ENCODE assay signal across 9 cellular contexts in genomic region chr6:27667651-27668441, GRCh38.
A peak's percentile ranks its signal among the peaks of the same experiment; 100 is the strongest.
DNase-seq lines count a peak whose midpoint lies in the region; ATAC-seq and TF ChIP-seq lines count a peak whose summit lies in the region.
"Had no signal": no experiment of that assay in that cellular context is flagged by ENCODE, and none has a peak within 500 bp of the region (broad histone marks: within the 10 kb centered on the region; RNA-seq: fewer than 3 reads in every experiment).

No MANE protein-coding gene starts in this region.

- H3K9ac ChIP-seq in MM.1S (ENCODE audit: low read length): no peak overlapping the region
- no peak overlapping the region for H3K9ac ChIP-seq in adipocyte (ENCODE audit: low read length)

- H3K9me2 ChIP-seq in MM.1S (replicated peaks; ENCODE audit: insufficient read depth, low read length): no peaks in the 10 kb centered on the region

- no peak for TF ChIP-seq POLR2A in lower leg skin (IDR thresholded peaks at IDR 0.05)

- intact Hi-C loops in lower leg skin (cut with DNase I; ENCODE audit: low total_unique reads): no loop called here

- WGBS in lower leg skin, 2 donors: 10% methylated on average over 22 of the region's 22 CpGs

- H3F3A ChIP-seq in MM.1S (ENCODE audit: insufficient read depth, low read length): peaks cover 11% of the 10 kb centered on the region; the same call in 1 of the 2 replicates

- H3K4me3 ChIP-seq in MM.1S (ENCODE audit: low read length): no peak overlapping the region
- peak overlapping the region; percentile 70 for H3K4me3 ChIP-seq in adipocyte (ENCODE audit: low read length)
- no peak overlapping the region for H3K4me3 ChIP-seq in lower leg skin (ENCODE audit: low read depth, poor library complexity, severe bottlenecking)

- H2AFZ ChIP-seq in MM.1S (ENCODE audit: low read length): no peak overlapping the region

- H3K9me3 ChIP-seq in MM.1S (replicated peaks; ENCODE audit: insufficient read depth, low read length) (no peaks in the 10 kb centered on the region), adipocyte (ENCODE audit: control insufficient read depth, low read length) (peaks cover 2% of the 10 kb centered on the region)

- no peaks in the 10 kb centered on the region for H3K79me2 ChIP-seq in MM.1S (ENCODE audit: low read length)

- H3K4me2 ChIP-seq in MM.1S (ENCODE audit: low read depth, low read length): peak overlapping the region; percentile 49; the same call in 1 of the 2 replicates

- H3K4me1 ChIP-seq in MM.1S (ENCODE audit: low read length) (no peaks in the 10 kb centered on the region), adipocyte (ENCODE audit: control insufficient read depth, insufficient read depth, low read length) (peaks cover 28% of the 10 kb centered on the region)

- no peaks in the 10 kb centered on the region for H4K20me1 ChIP-seq in MM.1S (ENCODE audit: insufficient read depth, low read length)

- no peaks in the 10 kb centered on the region; the same call in 1 of the 2 replicates for H3K27me3 ChIP-seq in MM.1S (replicated peaks; ENCODE audit: insufficient read depth, low read length)
- H3K27me3 ChIP-seq in adipocyte (replicated peaks; ENCODE audit: control insufficient read depth, insufficient read depth, low read length): peaks cover 14% of the 10 kb centered on the region

- TF ChIP-seq CTCF in MM.1S (IDR thresholded peaks at IDR 0.05; ENCODE audit: low read length) (no peak), lower leg skin (IDR thresholded peaks at IDR 0.05) (no peak)

- DNase-seq in EL (peak; percentile 35), MM.1S (no peak), adipocyte (ENCODE audit: low read depth) (peak; percentile 47), myocyte (ENCODE audit: low read depth) (peak; percentile 10), DMS79 treated with DMSO at 0.1 percent for 48 hours (lab: John Stamatoyannopoulos, UW) (no peak), lower leg skin (ENCODE audit: low spot score in 2 of 2) (no peak)
- DNase-seq in stimulated activated CD4-positive, alpha-beta T cell treated with anti-CD3 and anti-CD28 coated beads, Interleukin-2, amount 100 ng/mL, for 24 hours: no peak
- DNase-seq: activated gamma-delta T cell had no signal

- no peaks in the 10 kb centered on the region for H3K36me3 ChIP-seq in MM.1S (replicated peaks; ENCODE audit: insufficient read depth, low read length)
- H3K36me3 ChIP-seq in adipocyte (ENCODE audit: control insufficient read depth, insufficient read depth, low read length, severe bottlenecking): no peaks in the 10 kb centered on the region

- no peak for ATAC-seq in GM21515 (IDR thresholded peaks at IDR 0.05; ENCODE audit: unreplicated experiment)

- no peak overlapping the region for H3K27ac ChIP-seq in MM.1S (ENCODE audit: low read length)

Comparison
In these comparisons a context has a peak if more than half of its experiments do, and no peak if none do; other contexts are left out.
1. DNase-seq: peak in EL (single experiment), adipocyte (single experiment) and myocyte (single experiment); none in MM.1S (single experiment), DMS79 treated with DMSO at 0.1 percent for 48 hours (single experiment), lower leg skin (0 of 2) and stimulated activated CD4-positive, alpha-beta T cell treated with anti-CD3 and anti-CD28 coated beads, Interleukin-2, amount 100 ng/mL, for 24 hours (0 of 2).